In genomic region chr19:771332-771785, GRCh38 we compare ENCODE assay signal across 8 cellular contexts. TPM values are rescaled to one million over a fixed set of nuclear protein-coding genes. Genes with fewer than 3 reads are reported as not detected.
DNase-seq lines count a peak whose midpoint lies in the region; ATAC-seq lines count a peak whose summit lies in the region.

No MANE protein-coding gene starts in this region.

- peaks cover 7% of the 10 kb centered on the region for H3K27me3 Mint-ChIP-seq in activated naive CD8-positive, alpha-beta T cell treated with anti-CD3 and anti-CD28 coated beads, Interleukin-2, amount 10 ng/mL, durations not matched to agents 7 days and 5 days

- POLR2A ChIA-PET in activated naive CD8-positive, alpha-beta T cell treated with anti-CD3 and anti-CD28 coated beads, Interleukin-2, amount 10 ng/mL, durations not matched to agents 7 days and 5 days (lab: Charles Lee): no interaction called here

- no peak overlapping the region for H3K27ac Mint-ChIP-seq in activated naive CD8-positive, alpha-beta T cell treated with anti-CD3 and anti-CD28 coated beads, Interleukin-2, amount 10 ng/mL, durations not matched to agents 7 days and 5 days

- peaks cover 3% of the 10 kb centered on the region for H3K4me1 Mint-ChIP-seq in activated naive CD8-positive, alpha-beta T cell treated with anti-CD3 and anti-CD28 coated beads, Interleukin-2, amount 10 ng/mL, durations not matched to agents 7 days and 5 days

- H3K36me3 Mint-ChIP-seq in activated naive CD8-positive, alpha-beta T cell treated with anti-CD3 and anti-CD28 coated beads, Interleukin-2, amount 10 ng/mL, durations not matched to agents 7 days and 5 days: no peaks in the 10 kb centered on the region

- ATAC-seq in activated naive CD8-positive, alpha-beta T cell treated with anti-CD3 and anti-CD28 coated beads, Interleukin-2, amount 10 ng/mL, durations not matched to agents 7 days and 5 days (ENCODE audit: low read depth): no peak
- ATAC-seq in HG02678 (IDR thresholded peaks at IDR 0.05; ENCODE audit: unreplicated experiment) (no peak), GM18868 (IDR thresholded peaks at IDR 0.05; ENCODE audit: unreplicated experiment) (no peak), HG03521 (IDR thresholded peaks at IDR 0.05; ENCODE audit: unreplicated experiment) (no peak)

- no peak overlapping the region for H3K4me3 Mint-ChIP-seq in activated naive CD8-positive, alpha-beta T cell treated with anti-CD3 and anti-CD28 coated beads, Interleukin-2, amount 10 ng/mL, durations not matched to agents 7 days and 5 days

- DNase-seq in NCI-H2081 (lab: John Stamatoyannopoulos, UW): peak; percentile 14 to 32
- DNase-seq in NCI-H2081 treated with DMSO at 0.1 percent for 48 hours (lab: John Stamatoyannopoulos, UW): no peak
- DNase-seq in NCI-H82 treated with DMSO at 0.1 percent for 48 hours (lab: John Stamatoyannopoulos, UW; ENCODE audit: unreplicated experiment): peak; percentile 14
- peak; percentile 56 for DNase-seq in activated naive CD8-positive, alpha-beta T cell treated with anti-CD3 and anti-CD28 coated beads, Interleukin-2, amount 10 ng/mL, durations not matched to agents 7 days and 5 days
- peak; percentile 71 for DNase-seq in left kidney (ENCODE audit: low read depth, low spot score)

- H3K9me3 Mint-ChIP-seq in activated naive CD8-positive, alpha-beta T cell treated with anti-CD3 and anti-CD28 coated beads, Interleukin-2, amount 10 ng/mL, durations not matched to agents 7 days and 5 days: no peaks in the 10 kb centered on the region

RNA-seq across cellular contexts. Expression of gene MISP, which starts 20.4 kb away (rescaled TPM):
- total RNA-seq in activated naive CD8-positive, alpha-beta T cell treated with anti-CD3 and anti-CD28 coated beads, Interleukin-2, amount 10 ng/mL, durations not matched to agents 7 days and 5 days: not detected

RNA-seq across cellular contexts. Expression of gene PTBP1, which starts 25.9 kb away (rescaled TPM):
- 100 to 1,000 TPM; 400 to 411 TPM for total RNA-seq in activated naive CD8-positive, alpha-beta T cell treated with anti-CD3 and anti-CD28 coated beads, Interleukin-2, amount 10 ng/mL, durations not matched to agents 7 days and 5 days

RNA-seq across cellular contexts. Expression of gene PLPPR3, which starts 50.4 kb away (rescaled TPM):
- not detected for total RNA-seq in activated naive CD8-positive, alpha-beta T cell treated with anti-CD3 and anti-CD28 coated beads, Interleukin-2, amount 10 ng/mL, durations not matched to agents 7 days and 5 days

RNA-seq across cellular contexts. Expression of gene AZU1, which starts 56.3 kb away (rescaled TPM):
- under 1 TPM in 1 of 2 experiments, not detected in 1; 0.25 TPM for total RNA-seq in activated naive CD8-positive, alpha-beta T cell treated with anti-CD3 and anti-CD28 coated beads, Interleukin-2, amount 10 ng/mL, durations not matched to agents 7 days and 5 days
